Comparison of ENCODE assay signal across 24 cellular contexts in the genomic region with DNA sequence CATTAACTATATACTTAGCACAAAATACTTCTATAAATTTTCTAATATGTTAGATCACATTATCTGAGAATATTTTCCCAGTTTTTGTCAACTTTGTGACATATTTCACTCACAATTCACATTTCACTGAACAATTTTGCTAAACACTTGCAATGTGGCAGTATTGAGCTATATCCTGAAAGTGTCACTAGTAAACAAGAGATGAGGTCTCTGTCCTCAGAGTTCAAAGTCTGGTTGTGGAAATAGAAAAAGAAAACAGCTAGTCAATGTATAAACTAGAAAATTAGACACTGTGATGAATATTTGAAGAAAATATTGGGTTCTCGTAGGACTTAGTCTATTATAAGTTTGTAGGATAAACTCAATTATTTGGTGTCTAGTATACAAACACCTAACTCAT.
A peak's percentile ranks its signal among the peaks of the same experiment; 100 is the strongest.
DNase-seq lines count a peak whose midpoint lies in the region; ATAC-seq, FAIRE-seq and TF ChIP-seq lines count a peak whose summit lies in the region.
"Had no signal": no experiment of that assay in that cellular context is flagged by ENCODE, and none has a peak within 500 bp of the region (broad histone marks: within the 10 kb centered on the region; RNA-seq: fewer than 3 reads in every experiment).

No MANE protein-coding gene starts in this region.

- H3K27me3 ChIP-seq in H9 (ENCODE audit: insufficient read depth, low read length) (no peaks in the 10 kb centered on the region), liver (ENCODE audit: control insufficient read depth in 4 of 4, insufficient read depth in 4 of 4, low read length in 3 of 4) (no peaks in the 10 kb centered on the region), sigmoid colon (no peaks in the 10 kb centered on the region)
- H3K27me3 ChIP-seq: MG63 had no signal

- H3K9ac ChIP-seq in H9 (ENCODE audit: extremely low read depth, insufficient read length, low read length) (no peak overlapping the region), liver (ENCODE audit: low read depth in 1 of 2, low read length in 2 of 2) (peak overlapping the region; percentile 16 to 76)

- intact Hi-C loops in sigmoid colon (cut with DNase I) = no loop called here

- H3K4me1 ChIP-seq in H9 (ENCODE audit: insufficient read depth, low read length) (no peaks in the 10 kb centered on the region), liver (ENCODE audit: control insufficient read depth in 4 of 4, insufficient read depth in 4 of 4, low read length in 3 of 4) (peaks cover 0 to 8% (median 6%) of the 10 kb centered on the region in 4 donors), sigmoid colon (no peaks in the 10 kb centered on the region)

- TF ChIP-seq POLR2A in sigmoid colon (IDR thresholded peaks at IDR 0.05) = no peak

- no peak overlapping the region for H3K4me2 ChIP-seq in H9 (ENCODE audit: insufficient read depth, insufficient read length, low read length)

- H4K91ac ChIP-seq in H9 (ENCODE audit: insufficient read length, low read depth, low read length) = no peak overlapping the region

- H4K20me1 ChIP-seq in H9 (ENCODE audit: control insufficient read depth, insufficient read depth, insufficient read length) = no peaks in the 10 kb centered on the region

- H2AK5ac ChIP-seq in H9 (ENCODE audit: insufficient read length, low read length) = no peak overlapping the region

- H2BK120ac ChIP-seq in H9 (ENCODE audit: low read depth, low read length, poor library complexity, severe bottlenecking) = no peak overlapping the region

- H3K9me3 ChIP-seq in H9 (ENCODE audit: control insufficient read depth, low read depth, low read length) (no peaks in the 10 kb centered on the region), liver (ENCODE audit: control insufficient read depth in 4 of 4, low read length in 3 of 4) (no peaks in the 10 kb centered on the region), sigmoid colon (no peaks in the 10 kb centered on the region)
- H3K9me3 ChIP-seq: MG63 had no signal

- H3K9me3 Mint-ChIP-seq in H9 = peaks cover 0 to 6% of the 10 kb centered on the region in 2 experiments; a peak in 1 of 5 replicates

- H2BK15ac ChIP-seq in H9 (ENCODE audit: low read depth, low read length) = no peak overlapping the region

- WGBS in H9 (ENCODE audit: extremely low coverage, insufficient read length, low lambda C conversion rate) = no CpG with 5 or more reads among the region's 1 CpG
- WGBS in liver = 26% methylated on average over 1 of the region's 1 CpG
- WGBS in sigmoid colon, 2 donors = 29 to 67% methylated on average over 1 of the region's 1 CpG

- H3K23ac ChIP-seq in H9 (ENCODE audit: insufficient read length, low read depth, low read length) = no peak overlapping the region

- TF ChIP-seq EP300 in sigmoid colon (IDR thresholded peaks at IDR 0.05) = no peak

- no peaks in the 10 kb centered on the region; the same call in 1 of the 2 replicates for H3K27me3 Mint-ChIP-seq in H9 (ENCODE audit: low read depth)

- no peak overlapping the region for H3K4me3 ChIP-seq in liver (ENCODE audit: low read depth in 1 of 3, low read length in 3 of 3)
- H3K4me3 ChIP-seq in sigmoid colon = no peak overlapping the region
- H3K4me3 ChIP-seq: MG63 had no signal

- no peak overlapping the region for H3K18ac ChIP-seq in H9 (ENCODE audit: insufficient read length, low read depth, low read length)

- DNase-seq in D721Med (ENCODE audit: insufficient read length, low spot score) = no peak
- DNase-seq in H9 = no peak
- DNase-seq in SK-MEL-5 (ENCODE audit: low read depth, low spot score) = peak; percentile 2
- no peak for DNase-seq in sigmoid colon
- DNase-seq: AML-193, COR-L47, DMS153, EL, H7, IMR-90, MG63, NCI-H1048, NCI-H1436, NCI-H1930, NCI-H2171, NCI-H446, NCI-H526 treated with DMSO at 0.1 percent for 48 hours, SIG-M5 had no signal

- peak; percentile 63 to 74 for TF ChIP-seq RAD21 in liver (IDR thresholded peaks at IDR 0.05)

- H2BK20ac ChIP-seq in H9 (ENCODE audit: low read depth, low read length, poor library complexity, severe bottlenecking) = no peak overlapping the region

- H3K4me1 Mint-ChIP-seq in H9 = no peaks in the 10 kb centered on the region
- H3K4me1 Mint-ChIP-seq: CD14-positive monocyte had no signal

- no peaks in the 10 kb centered on the region for H3K36me3 Mint-ChIP-seq in H9 (ENCODE audit: insufficient read depth in 1 of 3, low read depth in 3 of 3)
- H3K36me3 Mint-ChIP-seq: CD14-positive monocyte had no signal

- H4K8ac ChIP-seq in H9 (replicated peaks; ENCODE audit: insufficient read length, low read depth, low read length) = no peak overlapping the region

- no peak overlapping the region for H3K56ac ChIP-seq in H9 (ENCODE audit: insufficient read length, low read depth, low read length)

- FAIRE-seq in D721Med (lab: Jason Lieb, UNC) = no peak
- FAIRE-seq: GM12891 had no signal

- no peak overlapping the region for H3K4ac ChIP-seq in H9 (ENCODE audit: low read depth, low read length)

- no peak overlapping the region for H3K27ac ChIP-seq in H9 (ENCODE audit: insufficient read length, low read depth, low read length)
- H3K27ac ChIP-seq in liver (ENCODE audit: low read depth in 1 of 2, low read length in 2 of 2) = peak overlapping the region; percentile 69 to 78
- H3K27ac ChIP-seq in sigmoid colon = no peak overlapping the region
- H3K27ac ChIP-seq: RWPE1 had no signal

- no peak overlapping the region for H3K14ac ChIP-seq in H9 (ENCODE audit: insufficient read depth, low read length)

- H2BK5ac ChIP-seq in H9 (ENCODE audit: insufficient read length, low read length) = no peak overlapping the region

- no peaks in the 10 kb centered on the region for H3K79me1 ChIP-seq in H9 (ENCODE audit: insufficient read depth, low read depth, low read length, poor library complexity, severe bottlenecking)

- no peaks in the 10 kb centered on the region for H3K23me2 ChIP-seq in H9 (ENCODE audit: insufficient read length, low read depth, low read length, poor library complexity, severe bottlenecking)

- no peak overlapping the region for H4K5ac ChIP-seq in H9 (ENCODE audit: insufficient read length, low read depth, low read length)

- H3K27ac Mint-ChIP-seq in H9 = no peak overlapping the region
- H3K27ac Mint-ChIP-seq: CD14-positive monocyte had no signal

- H3K36me3 ChIP-seq in liver (ENCODE audit: control insufficient read depth in 4 of 4, insufficient read depth in 3 of 4, low read depth in 1 of 4, low read length in 3 of 4) (no peaks in the 10 kb centered on the region), sigmoid colon (no peaks in the 10 kb centered on the region)
- H3K36me3 ChIP-seq: MG63 had no signal

- TF ChIP-seq CTCF in D721Med (IDR thresholded peaks at IDR 0.05; ENCODE audit: insufficient read depth, missing control alignments) (peak; percentile 20), H9 (conservative IDR thresholded peaks at IDR 0.05) (peak; percentile 14; the same call in 1 of the 3 replicates), liver (IDR thresholded peaks at IDR 0.05; ENCODE audit: low read depth, low read length, missing input control) (peak; percentile 14), sigmoid colon (IDR thresholded peaks at IDR 0.05) (no peak)

- in situ Hi-C loops in SK-MEL-5 (cut with HindIII; ENCODE audit: low pct_unique_long_range_greater_than_20kb, low sequenced_read_pairs) = no loop called here

- no peak overlapping the region for H2BK12ac ChIP-seq in H9 (ENCODE audit: insufficient read length, low read depth, low read length)

- no peaks in the 10 kb centered on the region for H3K79me2 ChIP-seq in H9 (ENCODE audit: insufficient read depth, low read length)

- no peak overlapping the region for H3T11ph ChIP-seq in H9 (ENCODE audit: low read length)

- ATAC-seq in HG03135 (IDR thresholded peaks at IDR 0.05; ENCODE audit: unreplicated experiment) = no peak
- no peak for ATAC-seq in GM21390 (IDR thresholded peaks at IDR 0.05; ENCODE audit: unreplicated experiment)

- H2AFZ ChIP-seq in H9 (ENCODE audit: low read length) = no peak overlapping the region

- H3K4me3 Mint-ChIP-seq in H9 = no peak overlapping the region
- H3K4me3 Mint-ChIP-seq: CD14-positive monocyte had no signal

TF ChIP-seq in liver, 16 proteins besides CTCF, POLR2A, EP300 and RAD21 (continues in another document):
- TF ChIP-seq SP1 (IDR thresholded peaks at IDR 0.05) (peak; percentile 92), HNF4G (IDR thresholded peaks at IDR 0.05) (peak; percentile 82), FOXA2 (IDR thresholded peaks at IDR 0.05) (peak; percentile 79), JUND (IDR thresholded peaks at IDR 0.05) (no peak), GABPA (IDR thresholded peaks at IDR 0.05 in 1 of 2, conservative IDR thresholded peaks at IDR 0.05 in 1 of 2) (no peak), RXRA (IDR thresholded peaks at IDR 0.05) (peak; percentile 46 to 65), FOXA1 (IDR thresholded peaks at IDR 0.05) (no peak), YY1 (IDR thresholded peaks at IDR 0.05) (no peak), NR2F2 (IDR thresholded peaks at IDR 0.05) (no peak)
- TF ChIP-seq, protein P1, sequence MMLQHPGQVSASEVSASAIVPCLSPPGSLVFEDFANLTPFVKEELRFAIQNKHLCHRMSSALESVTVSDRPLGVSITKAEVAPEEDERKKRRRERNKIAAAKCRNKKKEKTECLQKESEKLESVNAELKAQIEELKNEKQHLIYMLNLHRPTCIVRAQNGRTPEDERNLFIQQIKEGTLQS (IDR thresholded peaks at IDR 0.05) = peak; percentile 6
- TF ChIP-seq, protein P2, sequence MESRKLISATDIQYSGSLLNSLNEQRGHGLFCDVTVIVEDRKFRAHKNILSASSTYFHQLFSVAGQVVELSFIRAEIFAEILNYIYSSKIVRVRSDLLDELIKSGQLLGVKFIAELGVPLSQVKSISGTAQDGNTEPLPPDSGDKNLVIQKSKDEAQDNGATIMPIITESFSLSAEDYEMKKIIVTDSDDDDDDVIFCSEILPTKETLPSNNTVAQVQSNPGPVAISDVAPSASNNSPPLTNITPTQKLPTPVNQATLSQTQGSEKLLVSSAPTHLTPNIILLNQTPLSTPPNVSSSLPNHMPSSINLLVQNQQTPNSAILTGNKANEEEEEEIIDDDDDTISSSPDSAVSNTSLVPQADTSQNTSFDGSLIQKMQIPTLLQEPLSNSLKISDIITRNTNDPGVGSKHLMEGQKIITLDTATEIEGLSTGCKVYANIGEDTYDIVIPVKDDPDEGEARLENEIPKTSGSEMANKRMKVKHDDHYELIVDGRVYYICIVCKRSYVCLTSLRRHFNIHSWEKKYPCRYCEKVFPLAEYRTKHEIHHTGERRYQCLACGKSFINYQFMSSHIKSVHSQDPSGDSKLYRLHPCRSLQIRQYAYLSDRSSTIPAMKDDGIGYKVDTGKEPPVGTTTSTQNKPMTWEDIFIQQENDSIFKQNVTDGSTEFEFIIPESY (IDR thresholded peaks at IDR 0.05) = no peak

Comparison
In these comparisons a context has a peak if more than half of its experiments do, and no peak if none do; other contexts are left out.
1. CTCF ChIP-seq: peak in D721Med (single experiment), H9 (single experiment) and liver (single experiment); none in sigmoid colon (0 of 4).
2. H3K27ac ChIP-seq: peak in liver (2 of 2); none in H9 (single experiment) and sigmoid colon (0 of 4).